22 cellular contexts compared by ENCODE assay signal in the genomic region with DNA sequence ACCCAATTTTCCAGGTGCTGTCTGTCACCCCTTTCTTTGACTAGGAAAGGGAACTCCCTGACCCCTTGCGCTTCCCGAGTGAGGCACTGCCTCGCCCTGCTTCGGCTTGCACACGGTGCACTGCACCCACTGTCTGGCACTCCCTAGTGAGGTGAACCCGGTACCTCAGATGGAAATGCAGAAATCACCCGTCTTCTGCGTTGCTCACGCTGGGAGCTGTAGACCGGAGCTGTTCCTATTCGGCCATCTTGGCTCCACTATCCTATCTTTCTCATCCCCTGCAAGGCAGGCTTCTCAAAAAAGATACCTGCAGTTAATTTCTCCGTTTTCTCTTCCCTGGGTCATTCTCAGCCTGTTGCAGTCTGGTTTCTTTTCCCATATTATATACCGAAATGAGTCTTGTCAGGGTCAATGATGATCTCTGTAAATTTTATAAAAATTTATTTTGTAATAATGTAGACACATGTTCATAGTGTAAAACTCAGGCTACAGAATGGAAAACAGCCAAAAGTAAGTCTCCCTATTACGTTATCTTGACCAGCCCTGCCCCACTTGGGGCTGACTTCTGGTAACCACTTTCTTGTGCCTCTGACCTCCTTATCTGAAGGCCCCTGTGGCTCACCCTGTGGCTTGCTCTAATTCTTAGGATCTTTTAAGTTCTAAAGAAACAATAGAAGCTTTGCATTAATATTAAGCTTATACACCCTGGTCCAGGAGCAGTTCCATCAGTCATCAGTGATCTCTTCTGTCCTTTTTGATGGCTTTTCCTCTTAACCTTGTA. TPM values are rescaled to one million over a fixed set of nuclear protein-coding genes. Genes with fewer than 3 reads are reported as not detected.
DNase-seq lines count a peak whose midpoint lies in the region; ATAC-seq and TF ChIP-seq lines count a peak whose summit lies in the region.
"Had no signal": no experiment of that assay in that cellular context is flagged by ENCODE, and none has a peak within 500 bp of the region (broad histone marks: within the 10 kb centered on the region; RNA-seq: fewer than 3 reads in every experiment).

No MANE protein-coding gene starts in this region.

- H3K36me3 ChIP-seq in mucosa of descending colon (ENCODE audit: low read depth), result no peaks in the 10 kb centered on the region
- H3K36me3 ChIP-seq: brain microvascular endothelial cell had no signal

- peaks cover 23% of the 10 kb centered on the region for H3K36me3 Mint-ChIP-seq in activated CD4-positive, alpha-beta T cell treated with anti-CD3 and anti-CD28 coated beads, Interleukin-2, amount 10 ng/mL, durations not matched to agents 7 days and 5 days (ENCODE audit: low read depth)
- H3K36me3 Mint-ChIP-seq in activated CD4-positive, alpha-beta T cell treated with anti-CD3 and anti-CD28 coated beads, Interleukin-2, amount 10 ng/mL, durations not matched to agents 24 days and 14 days (ENCODE audit: low read depth), result peaks cover 17% of the 10 kb centered on the region
- peaks cover 11% of the 10 kb centered on the region for H3K36me3 Mint-ChIP-seq in activated T-helper 1 cell treated with anti-CD3 and anti-CD28 coated beads, Interleukin-12 subunit alpha, Interleukin-12 subunit beta, Interleukin-2, Interleukin-4 antibody, amounts not matched to agents 30 ng/mL and 10 ng/mL and 1 ng/mL, durations not matched to agents 14 hours and 24 hours and 36 hours (ENCODE audit: low read depth)

- peaks cover 3% of the 10 kb centered on the region for H3K4me1 ChIP-seq in mucosa of descending colon (ENCODE audit: low read depth)

- no peaks in the 10 kb centered on the region for H3K9me3 ChIP-seq in mucosa of descending colon

- TF ChIP-seq CTCF in mucosa of descending colon (IDR thresholded peaks at IDR 0.05), result no peak

- H3K4me3 ChIP-seq in mucosa of descending colon, result no peak overlapping the region
- H3K4me3 ChIP-seq: coronary artery, GM23338 had no signal

- POLR2A ChIA-PET in activated CD4-positive, alpha-beta T cell treated with anti-CD3 and anti-CD28 coated beads, Interleukin-2, amount 10 ng/mL, durations not matched to agents 7 days and 5 days (lab: Charles Lee), result no interaction called here

- H3K27me3 Mint-ChIP-seq in activated CD4-positive, alpha-beta T cell treated with anti-CD3 and anti-CD28 coated beads, Interleukin-2, amount 10 ng/mL, durations not matched to agents 7 days and 5 days, result no peaks in the 10 kb centered on the region
- H3K27me3 Mint-ChIP-seq in activated CD4-positive, alpha-beta T cell treated with anti-CD3 and anti-CD28 coated beads, Interleukin-2, amount 10 ng/mL, durations not matched to agents 24 days and 14 days, result no peaks in the 10 kb centered on the region
- no peaks in the 10 kb centered on the region for H3K27me3 Mint-ChIP-seq in activated T-helper 1 cell treated with anti-CD3 and anti-CD28 coated beads, Interleukin-12 subunit alpha, Interleukin-12 subunit beta, Interleukin-2, Interleukin-4 antibody, amounts not matched to agents 30 ng/mL and 10 ng/mL and 1 ng/mL, durations not matched to agents 14 hours and 24 hours and 36 hours (ENCODE audit: insufficient read depth)
- H3K27me3 Mint-ChIP-seq: naive thymus-derived CD4-positive, alpha-beta T cell; T-cell had no signal

- H3K9me3 Mint-ChIP-seq in activated CD4-positive, alpha-beta T cell treated with anti-CD3 and anti-CD28 coated beads, Interleukin-2, amount 10 ng/mL, durations not matched to agents 7 days and 5 days, result peaks cover 8% of the 10 kb centered on the region
- H3K9me3 Mint-ChIP-seq in activated CD4-positive, alpha-beta T cell treated with anti-CD3 and anti-CD28 coated beads, Interleukin-2, amount 10 ng/mL, durations not matched to agents 24 days and 14 days, result peaks cover 4% of the 10 kb centered on the region
- peaks cover 6% of the 10 kb centered on the region for H3K9me3 Mint-ChIP-seq in activated T-helper 1 cell treated with anti-CD3 and anti-CD28 coated beads, Interleukin-12 subunit alpha, Interleukin-12 subunit beta, Interleukin-2, Interleukin-4 antibody, amounts not matched to agents 30 ng/mL and 10 ng/mL and 1 ng/mL, durations not matched to agents 14 hours and 24 hours and 36 hours
- H3K9me3 Mint-ChIP-seq: T-cell had no signal

- ATAC-seq in mucosa of descending colon, result no peak
- ATAC-seq: GM23338; left cardiac atrium; naive thymus-derived CD4-positive, alpha-beta T cell; right cardiac atrium; T-cell had no signal

- no peak overlapping the region for H3K4me3 Mint-ChIP-seq in activated CD4-positive, alpha-beta T cell treated with anti-CD3 and anti-CD28 coated beads, Interleukin-2, amount 10 ng/mL, durations not matched to agents 7 days and 5 days
- no peak overlapping the region for H3K4me3 Mint-ChIP-seq in activated CD4-positive, alpha-beta T cell treated with anti-CD3 and anti-CD28 coated beads, Interleukin-2, amount 10 ng/mL, durations not matched to agents 24 days and 14 days
- H3K4me3 Mint-ChIP-seq in activated T-helper 1 cell treated with anti-CD3 and anti-CD28 coated beads, Interleukin-12 subunit alpha, Interleukin-12 subunit beta, Interleukin-2, Interleukin-4 antibody, amounts not matched to agents 30 ng/mL and 10 ng/mL and 1 ng/mL, durations not matched to agents 14 hours and 24 hours and 36 hours, result no peak overlapping the region
- H3K4me3 Mint-ChIP-seq: GM23338, IgD-negative memory B cell had no signal

- DNase-seq in activated CD4-positive, alpha-beta T cell treated with anti-CD3 and anti-CD28 coated beads, Interleukin-2, amount 10 ng/mL, durations not matched to agents 7 days and 5 days, result no peak
- DNase-seq in activated CD4-positive, alpha-beta T cell treated with anti-CD3 and anti-CD28 coated beads, Interleukin-2, amount 10 ng/mL, durations not matched to agents 24 days and 14 days, result no peak
- DNase-seq in LoVo (ENCODE audit: low spot score) (peak; percentile 6), amniotic epithelial cell (ENCODE audit: low read depth) (peak; percentile 67), posterior vena cava (ENCODE audit: low spot score) (peak; percentile 55), mucosa of descending colon (no peak), cerebellar nuclear complex (lab: John Stamatoyannopoulos, UW) (no peak)
- no peak for DNase-seq in activated T-helper 1 cell treated with anti-CD3 and anti-CD28 coated beads, Interleukin-12 subunit alpha, Interleukin-12 subunit beta, Interleukin-2, Interleukin-4 antibody, amounts not matched to agents 30 ng/mL and 10 ng/mL and 1 ng/mL, durations not matched to agents 14 hours and 24 hours and 36 hours (ENCODE audit: low spot score)
- DNase-seq: activated CD4-positive, alpha-beta T cell treated with anti-CD3 and anti-CD28 coated beads, Interleukin-2, amount 50 U/mL, for 1 hour; activated effector memory CD4-positive, alpha-beta T cell treated with anti-CD3 and anti-CD28 coated beads, Interleukin-2, amount 50 U/mL, for 16 hours; brain microvascular endothelial cell; left cardiac atrium; mesendoderm; NCI-H1694; NCI-H748 treated with DMSO at 0.1 percent for 48 hours; right cardiac atrium; T-cell; trophoblast cell had no signal

- intact Hi-C loops in activated CD4-positive, alpha-beta T cell treated with anti-CD3 and anti-CD28 coated beads, Interleukin-2, amount 10 ng/mL, durations not matched to agents 24 days and 14 days (cut with micrococcal nuclease), result no loop called here
- intact Hi-C loops in posterior vena cava (cut with DNase I) (no loop called here), mucosa of descending colon (cut with DNase I, micrococcal nuclease) (no loop called here)
- intact Hi-C loops in activated T-helper 1 cell treated with anti-CD3 and anti-CD28 coated beads, Interleukin-12 subunit alpha, Interleukin-12 subunit beta, Interleukin-2, Interleukin-4 antibody, amounts not matched to agents 30 ng/mL and 10 ng/mL and 1 ng/mL, durations not matched to agents 14 hours and 24 hours and 36 hours (cut with micrococcal nuclease), result no loop called here

- CTCF ChIA-PET in activated CD4-positive, alpha-beta T cell treated with anti-CD3 and anti-CD28 coated beads, Interleukin-2, amount 10 ng/mL, durations not matched to agents 7 days and 5 days (lab: Charles Lee), result no interaction called here

- H3K27ac Mint-ChIP-seq in activated CD4-positive, alpha-beta T cell treated with anti-CD3 and anti-CD28 coated beads, Interleukin-2, amount 10 ng/mL, durations not matched to agents 7 days and 5 days, result peak overlapping the region; percentile 14
- H3K27ac Mint-ChIP-seq in activated CD4-positive, alpha-beta T cell treated with anti-CD3 and anti-CD28 coated beads, Interleukin-2, amount 10 ng/mL, durations not matched to agents 24 days and 14 days, result no peak overlapping the region
- no peak overlapping the region for H3K27ac Mint-ChIP-seq in activated T-helper 1 cell treated with anti-CD3 and anti-CD28 coated beads, Interleukin-12 subunit alpha, Interleukin-12 subunit beta, Interleukin-2, Interleukin-4 antibody, amounts not matched to agents 30 ng/mL and 10 ng/mL and 1 ng/mL, durations not matched to agents 14 hours and 24 hours and 36 hours
- H3K27ac Mint-ChIP-seq: GM23338, IgD-negative memory B cell had no signal

- peaks cover 5% of the 10 kb centered on the region for H3K4me1 Mint-ChIP-seq in activated CD4-positive, alpha-beta T cell treated with anti-CD3 and anti-CD28 coated beads, Interleukin-2, amount 10 ng/mL, durations not matched to agents 7 days and 5 days
- H3K4me1 Mint-ChIP-seq in activated CD4-positive, alpha-beta T cell treated with anti-CD3 and anti-CD28 coated beads, Interleukin-2, amount 10 ng/mL, durations not matched to agents 24 days and 14 days, result peaks cover 6% of the 10 kb centered on the region
- H3K4me1 Mint-ChIP-seq in activated T-helper 1 cell treated with anti-CD3 and anti-CD28 coated beads, Interleukin-12 subunit alpha, Interleukin-12 subunit beta, Interleukin-2, Interleukin-4 antibody, amounts not matched to agents 30 ng/mL and 10 ng/mL and 1 ng/mL, durations not matched to agents 14 hours and 24 hours and 36 hours (ENCODE audit: low read depth), result peaks cover 3% of the 10 kb centered on the region
- H3K4me1 Mint-ChIP-seq: GM23338 had no signal

RNA-seq across cellular contexts. Expression of a gene that starts 20.7 kb away (rescaled TPM):
- 10 to 100 TPM; 22.0 to 29.4 TPM for total RNA-seq in activated CD4-positive, alpha-beta T cell treated with anti-CD3 and anti-CD28 coated beads, Interleukin-2, amount 10 ng/mL, durations not matched to agents 7 days and 5 days
- total RNA-seq in activated CD4-positive, alpha-beta T cell treated with anti-CD3 and anti-CD28 coated beads, Interleukin-2, amount 10 ng/mL, durations not matched to agents 24 days and 14 days, result 39.9 and 43.4 TPM in 2 replicates
- total RNA-seq in posterior vena cava (10 to 100 TPM; 54.2 to 63.0 TPM), mucosa of descending colon (10 to 100 TPM in 2 of 3 donors, 1 to 10 TPM in 1; 8.1 to 55.4 (median 12.9) TPM)
- total RNA-seq in activated T-helper 1 cell treated with anti-CD3 and anti-CD28 coated beads, Interleukin-12 subunit alpha, Interleukin-12 subunit beta, Interleukin-2, Interleukin-4 antibody, amounts not matched to agents 30 ng/mL and 10 ng/mL and 1 ng/mL, durations not matched to agents 14 hours and 24 hours and 36 hours, result 48.1 and 52.9 TPM in 2 replicates

RNA-seq across cellular contexts. Expression of a gene that starts 49.9 kb away (rescaled TPM):
- 10 to 100 TPM; 44.8 to 47.1 TPM for total RNA-seq in activated CD4-positive, alpha-beta T cell treated with anti-CD3 and anti-CD28 coated beads, Interleukin-2, amount 10 ng/mL, durations not matched to agents 7 days and 5 days
- total RNA-seq in activated CD4-positive, alpha-beta T cell treated with anti-CD3 and anti-CD28 coated beads, Interleukin-2, amount 10 ng/mL, durations not matched to agents 24 days and 14 days, result 79.0 and 79.3 TPM in 2 replicates
- 10 to 100 TPM; 29.0 to 29.6 TPM for total RNA-seq in posterior vena cava
- total RNA-seq in mucosa of descending colon, result 10 to 100 TPM; 35.1 to 42.1 (median 38.8) TPM
- 81.7 and 88.6 TPM in 2 replicates for total RNA-seq in activated T-helper 1 cell treated with anti-CD3 and anti-CD28 coated beads, Interleukin-12 subunit alpha, Interleukin-12 subunit beta, Interleukin-2, Interleukin-4 antibody, amounts not matched to agents 30 ng/mL and 10 ng/mL and 1 ng/mL, durations not matched to agents 14 hours and 24 hours and 36 hours

Comparison
In these comparisons a context has a peak if more than half of its experiments do, and no peak if none do; other contexts are left out.
1. DNase-seq: peak in LoVo (single experiment), amniotic epithelial cell (single experiment) and posterior vena cava (single experiment); none in activated CD4-positive, alpha-beta T cell treated with anti-CD3 and anti-CD28 coated beads, Interleukin-2, amount 10 ng/mL, durations not matched to agents 7 days and 5 days (single experiment), activated CD4-positive, alpha-beta T cell treated with anti-CD3 and anti-CD28 coated beads, Interleukin-2, amount 10 ng/mL, durations not matched to agents 24 days and 14 days (single experiment), mucosa of descending colon (0 of 3), activated T-helper 1 cell treated with anti-CD3 and anti-CD28 coated beads, Interleukin-12 subunit alpha, Interleukin-12 subunit beta, Interleukin-2, Interleukin-4 antibody, amounts not matched to agents 30 ng/mL and 10 ng/mL and 1 ng/mL, durations not matched to agents 14 hours and 24 hours and 36 hours (single experiment) and cerebellar nuclear complex (0 of 2).